ENCODE assay signal across 21 cellular contexts in the genomic region with DNA sequence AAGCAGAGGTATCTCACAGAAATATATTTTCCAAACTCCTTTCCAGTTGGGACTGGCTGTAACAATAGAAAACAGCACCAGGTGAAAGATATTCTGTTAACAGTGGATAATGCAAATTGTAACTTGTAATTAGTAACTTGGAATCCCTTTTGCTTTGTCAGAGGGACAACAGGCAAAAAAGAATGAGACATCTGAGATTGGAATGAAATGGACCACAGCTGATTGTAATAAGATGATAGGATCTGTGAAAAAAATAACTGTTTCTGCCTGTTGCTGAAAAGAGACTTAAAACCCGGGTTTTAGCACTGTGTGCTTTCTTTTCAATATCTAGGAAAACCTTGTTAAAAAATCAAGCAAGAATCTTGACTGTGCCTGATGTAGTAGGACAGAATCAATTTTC.
"Had no signal": no experiment of that assay in that cellular context is flagged by ENCODE, and none has a peak within 500 bp of the region (broad histone marks: within the 10 kb centered on the region; RNA-seq: fewer than 3 reads in every experiment).

No MANE protein-coding gene starts in this region.

- H3K4me3 ChIP-seq: coronary artery, esophagus squamous epithelium, lung, pancreas, psoas muscle, suprapubic skin, tibial nerve had no signal

- H3K27me3 ChIP-seq: esophagus squamous epithelium, neutrophil, pancreas, suprapubic skin, tibial nerve had no signal

- DNase-seq: activated CD4-positive, alpha-beta T cell treated with anti-CD3 and anti-CD28 coated beads, Interleukin-2, amount 50 U/mL, for 4 hours; activated CD8-positive, alpha-beta memory T cell treated with anti-CD3 and anti-CD28 coated beads for 24 hours; activated CD8-positive, alpha-beta memory T cell treated with anti-CD3 and anti-CD28 coated beads, Interleukin-2, amount 50 U/mL, for 4 hours; activated T-cell treated with anti-CD3 and anti-CD28 coated beads, Interleukin-2, amount 50 U/mL, for 24 hours; cerebellar nuclear complex; endodermal cell; esophagus squamous epithelium; natural killer cell; pancreas; psoas muscle; right cardiac atrium; stimulated activated CD4-positive, alpha-beta T cell treated with anti-CD3 and anti-CD28 coated beads, Interleukin-12 subunit alpha, Interleukin-12 subunit beta, amount 100 ng/mL, for 4 hours; stimulated activated CD4-positive, alpha-beta T cell treated with anti-CD3 and anti-CD28 coated beads, Interleukin-1b, Interleukin-23, amount 100 ng/mL, for 48 hours; T-helper 1 cell had no signal

- H3K36me3 ChIP-seq: esophagus squamous epithelium, neutrophil, pancreas, suprapubic skin, tibial nerve had no signal

- ATAC-seq: activated T-helper 17 cell treated with anti-CD3 and anti-CD28 coated beads, Interleukin-2, amount 50 U/mL, for 72 hours; left lobe of liver; natural killer cell; pancreas; psoas muscle; right cardiac atrium had no signal

- H3K27ac ChIP-seq: coronary artery, esophagus squamous epithelium, neutrophil, pancreas, psoas muscle, suprapubic skin, tibial nerve had no signal

- H3K9me3 ChIP-seq: esophagus squamous epithelium, neutrophil, pancreas, psoas muscle, suprapubic skin, tibial nerve had no signal

- H3K4me1 ChIP-seq: esophagus squamous epithelium, pancreas, psoas muscle, suprapubic skin, tibial nerve had no signal
